8 cellular contexts compared by ENCODE assay signal in the genomic region with DNA sequence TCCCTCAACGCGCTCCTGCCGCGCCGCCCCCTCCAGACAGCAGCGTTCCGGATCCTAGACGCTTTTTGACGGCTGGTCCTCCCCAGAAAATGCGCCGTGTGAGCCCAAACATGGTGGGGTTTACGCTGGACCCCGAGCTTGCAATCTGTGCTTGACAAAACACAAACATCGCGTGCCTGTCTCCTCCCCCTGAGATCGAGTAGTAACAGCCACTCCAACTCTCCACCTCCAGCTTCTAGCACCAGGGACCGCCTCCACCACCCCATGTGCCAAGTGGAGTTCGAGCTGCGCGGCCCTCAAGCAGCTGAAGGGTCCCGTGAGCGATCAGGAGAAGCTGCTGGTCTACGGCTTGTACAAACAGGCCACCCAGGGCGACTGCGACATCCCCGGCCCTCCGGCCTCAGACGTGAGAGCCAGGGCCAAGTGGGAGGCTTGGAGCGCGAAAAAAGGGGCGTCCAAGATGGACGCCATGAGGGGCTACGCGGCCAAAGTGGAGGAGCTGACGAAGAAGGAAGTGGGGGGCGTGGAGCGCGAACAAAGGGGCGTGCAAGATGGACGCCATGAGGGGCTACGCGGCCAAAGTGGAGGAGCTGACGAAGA. TPM values are rescaled to one million over a fixed set of nuclear protein-coding genes. Genes with fewer than 3 reads are reported as not detected.
DNase-seq lines count a peak whose midpoint lies in the region; ATAC-seq and TF ChIP-seq lines count a peak whose summit lies in the region.

No MANE protein-coding gene starts in this region.

- DNase-seq in NCI-H1417 (lab: John Stamatoyannopoulos, UW) (peak; percentile 57 to 77 (median 60)), NCI-H1417 treated with DMSO at 0.1 percent for 48 hours (lab: John Stamatoyannopoulos, UW) (no peak), fibroblast of villous mesenchyme (ENCODE audit: low read depth) (peak; percentile 69), neural crest cell (ENCODE audit: low read depth, low spot score) (no peak)
- DNase-seq in activated CD4-positive, alpha-beta memory T cell treated with anti-CD3 and anti-CD28 coated beads for 36 hours = no peak

- 62% methylated on average over 42 of the region's 43 CpGs for WGBS in HUES64

- H3K36me3 Mint-ChIP-seq in activated CD4-positive, alpha-beta memory T cell treated with anti-CD3 and anti-CD28 coated beads for 36 hours = peaks cover 32% of the 10 kb centered on the region
- H3K36me3 Mint-ChIP-seq in neural crest cell (ENCODE audit: low read depth) = peaks cover 39% of the 10 kb centered on the region

- H3K4me1 ChIP-seq in HUES64 (ENCODE audit: insufficient read depth, low read length) = no peaks in the 10 kb centered on the region

- H3K9me3 Mint-ChIP-seq in activated CD4-positive, alpha-beta memory T cell treated with anti-CD3 and anti-CD28 coated beads for 36 hours = peaks cover 9% of the 10 kb centered on the region
- H3K9me3 Mint-ChIP-seq in neural crest cell = peaks cover 5% of the 10 kb centered on the region

- ATAC-seq in HG02884 (IDR thresholded peaks at IDR 0.05; ENCODE audit: unreplicated experiment) = no peak
- ATAC-seq in GM21529 (IDR thresholded peaks at IDR 0.05; ENCODE audit: unreplicated experiment) = no peak

- H3K27me3 ChIP-seq in HUES64 (ENCODE audit: insufficient read depth, low read length) = no peaks in the 10 kb centered on the region

- H3K4me3 Mint-ChIP-seq in activated CD4-positive, alpha-beta memory T cell treated with anti-CD3 and anti-CD28 coated beads for 36 hours = peak overlapping the region; percentile 97
- H3K4me3 Mint-ChIP-seq in neural crest cell = peak overlapping the region; percentile 91

- TF ChIP-seq CTCF in fibroblast of villous mesenchyme (IDR thresholded peaks at IDR 0.05; ENCODE audit: insufficient read depth, low read depth, low read length) (no peak), neural crest cell (conservative IDR thresholded peaks at IDR 0.05) (no peak)

- CTCF ChIA-PET in activated CD4-positive, alpha-beta memory T cell treated with anti-CD3 and anti-CD28 coated beads for 36 hours (lab: Charles Lee) = interaction anchor here (0.7 to 2.2 kb wide), 7 partner anchors 9 to 341 kb away, joined by 4 to 12 read pairs (median 5); a partner anchor contains a TSS

- POLR2A ChIA-PET in activated CD4-positive, alpha-beta memory T cell treated with anti-CD3 and anti-CD28 coated beads for 36 hours (lab: Charles Lee) = interaction anchor here (3.5 kb wide), 1 partner anchor 29 kb away, joined by 12 read pairs; a partner anchor contains a TSS

- peaks cover 30% of the 10 kb centered on the region for H3K36me3 ChIP-seq in HUES64 (ENCODE audit: insufficient read depth, low read length)

- H3K9ac ChIP-seq in HUES64 (ENCODE audit: low read depth, low read length) = peak overlapping the region; percentile 76

- no peaks in the 10 kb centered on the region for H3K27me3 Mint-ChIP-seq in activated CD4-positive, alpha-beta memory T cell treated with anti-CD3 and anti-CD28 coated beads for 36 hours
- no peaks in the 10 kb centered on the region for H3K27me3 Mint-ChIP-seq in neural crest cell (ENCODE audit: low read depth)

- intact Hi-C loops in activated CD4-positive, alpha-beta memory T cell treated with anti-CD3 and anti-CD28 coated beads for 36 hours (cut with micrococcal nuclease) = loop anchor here (5.0 kb wide), 1 partner anchor 340 kb away; a partner anchor contains a TSS

- peaks cover 8% of the 10 kb centered on the region; the same call in 1 of the 2 replicates for H3K9me3 ChIP-seq in HUES64 (ENCODE audit: insufficient read depth, low read depth, low read length)

- H3K4me3 ChIP-seq in HUES64 (ENCODE audit: low read length) (peak overlapping the region; percentile 96), fibroblast of villous mesenchyme (ENCODE audit: low read depth, low read length) (peak overlapping the region; percentile 70)

- H3K27ac Mint-ChIP-seq in activated CD4-positive, alpha-beta memory T cell treated with anti-CD3 and anti-CD28 coated beads for 36 hours = peak overlapping the region; percentile 87
- H3K27ac Mint-ChIP-seq in neural crest cell (ENCODE audit: unreplicated experiment) = peak overlapping the region; percentile 98

- peak overlapping the region; percentile 48; the same call in 1 of the 2 replicates for H3K27ac ChIP-seq in HUES64 (ENCODE audit: low read depth, low read length)

- H3K4me1 Mint-ChIP-seq in activated CD4-positive, alpha-beta memory T cell treated with anti-CD3 and anti-CD28 coated beads for 36 hours (ENCODE audit: low read depth) = peaks cover 35% of the 10 kb centered on the region
- H3K4me1 Mint-ChIP-seq in neural crest cell = peaks cover 54% of the 10 kb centered on the region

RNA-seq across cellular contexts. Expression of a gene that starts 0.7 kb away (rescaled TPM):
- 33.0 TPM for polyA plus RNA-seq in HUES64 (2013, experiment 1 of 2)
- polyA plus RNA-seq in HUES64 (2013, experiment 2 of 2) = 30.7 TPM
- total RNA-seq in activated CD4-positive, alpha-beta memory T cell treated with anti-CD3 and anti-CD28 coated beads for 36 hours = 10 to 100 TPM; 38.8 to 39.6 TPM
- total RNA-seq in fibroblast of villous mesenchyme (9.3 and 11.7 TPM in 2 replicates), neural crest cell (36.1 and 37.3 TPM in 2 replicates)

RNA-seq across cellular contexts. Expression of a gene that starts 20.3 kb away (rescaled TPM):
- 17.0 TPM for polyA plus RNA-seq in HUES64 (2013, experiment 1 of 2)
- polyA plus RNA-seq in HUES64 (2013, experiment 2 of 2) = 19.4 TPM
- total RNA-seq in activated CD4-positive, alpha-beta memory T cell treated with anti-CD3 and anti-CD28 coated beads for 36 hours = 1 to 10 TPM; 6.9 to 8.4 TPM
- total RNA-seq in fibroblast of villous mesenchyme = 24.5 and 32.4 TPM in 2 replicates
- total RNA-seq in neural crest cell = 20.9 and 22.5 TPM in 2 replicates

RNA-seq across cellular contexts. Expression of a gene that starts 29.4 kb away (rescaled TPM):
- polyA plus RNA-seq in HUES64 (2013, experiment 1 of 2) = 48.4 TPM
- 48.9 TPM for polyA plus RNA-seq in HUES64 (2013, experiment 2 of 2)
- total RNA-seq in activated CD4-positive, alpha-beta memory T cell treated with anti-CD3 and anti-CD28 coated beads for 36 hours = 10 to 100 TPM; 56.3 to 66.5 TPM
- total RNA-seq in fibroblast of villous mesenchyme = 31.2 and 40.2 TPM in 2 replicates
- 114 and 124 TPM in 2 replicates for total RNA-seq in neural crest cell

RNA-seq across cellular contexts. Expression of a gene that starts 29.4 kb away (rescaled TPM):
- polyA plus RNA-seq in HUES64 (2013, experiment 1 of 2) = 17.9 TPM
- polyA plus RNA-seq in HUES64 (2013, experiment 2 of 2) = 16.2 TPM
- 10 to 100 TPM; 24.6 to 26.1 TPM for total RNA-seq in activated CD4-positive, alpha-beta memory T cell treated with anti-CD3 and anti-CD28 coated beads for 36 hours
- 10.8 and 17.4 TPM in 2 replicates for total RNA-seq in fibroblast of villous mesenchyme
- total RNA-seq in neural crest cell = 21.2 and 22.2 TPM in 2 replicates

RNA-seq across cellular contexts. Expression of a gene that starts 38.1 kb away (rescaled TPM):
- polyA plus RNA-seq in HUES64 (2013, experiment 1 of 2) = 19.8 TPM
- 27.2 TPM for polyA plus RNA-seq in HUES64 (2013, experiment 2 of 2)
- total RNA-seq in activated CD4-positive, alpha-beta memory T cell treated with anti-CD3 and anti-CD28 coated beads for 36 hours = 10 to 100 TPM; 57.1 to 59.9 TPM
- total RNA-seq in fibroblast of villous mesenchyme (18.7 and 22.0 TPM in 2 replicates), neural crest cell (67.2 and 68.8 TPM in 2 replicates)

Comparison
In these comparisons a context has a peak if more than half of its experiments do, and no peak if none do; other contexts are left out.
1. DNase-seq: peak in NCI-H1417 (3 of 3) and fibroblast of villous mesenchyme (single experiment); none in NCI-H1417 treated with DMSO at 0.1 percent for 48 hours (single experiment), activated CD4-positive, alpha-beta memory T cell treated with anti-CD3 and anti-CD28 coated beads for 36 hours (single experiment) and neural crest cell (single experiment).